8 cellular contexts compared by ENCODE assay signal in genomic region chr15:40323239-40323952, GRCh38. TPM values are rescaled to one million over a fixed set of nuclear protein-coding genes. Genes with fewer than 3 reads are reported as not detected.
DNase-seq lines count a peak whose midpoint lies in the region; ATAC-seq and TF ChIP-seq lines count a peak whose summit lies in the region.

Gene INAFM2 (plus strand): TSS chr15:40323692. CDS start chr15:40324056, 364 bp downstream.

- H3K36me3 ChIP-seq in right atrium auricular region: no peaks in the 10 kb centered on the region
- H3K36me3 ChIP-seq in uterus: no peaks in the 10 kb centered on the region

- intact Hi-C loops in uterus (cut with DNase I; ENCODE audit: low total_unique reads): no loop called here

- H3K4me3 ChIP-seq in right atrium auricular region: peak within 1 kb of the TSS; percentile 85 to 90
- peak within 1 kb of the TSS; percentile 42 to 59 for H3K4me3 ChIP-seq in uterus

- peak within 1 kb of the TSS; percentile 82 for H3K4me3 Mint-ChIP-seq in T-helper 1 cell treated with Interleukin-12 subunit alpha and Interleukin-12 subunit beta and Interleukin-4 antibody, amounts not matched to agents 30 μg/mL and 1 μg/mL, for 36 hours

- H3K4me1 Mint-ChIP-seq in T-helper 1 cell treated with Interleukin-12 subunit alpha and Interleukin-12 subunit beta and Interleukin-4 antibody, amounts not matched to agents 30 μg/mL and 1 μg/mL, for 36 hours (ENCODE audit: low read depth): peaks cover 28% of the 10 kb centered on the region

- H3K36me3 Mint-ChIP-seq in T-helper 1 cell treated with Interleukin-12 subunit alpha and Interleukin-12 subunit beta and Interleukin-4 antibody, amounts not matched to agents 30 μg/mL and 1 μg/mL, for 36 hours (ENCODE audit: low read depth): peaks cover 6% of the 10 kb centered on the region

- H3K9me3 ChIP-seq in right atrium auricular region (no peaks in the 10 kb centered on the region), uterus (no peaks in the 10 kb centered on the region)

- ATAC-seq in HG02884 (IDR thresholded peaks at IDR 0.05; ENCODE audit: unreplicated experiment): peak; percentile 81

- peak in 1 of 2 donors; percentile 46 for TF ChIP-seq POLR2A in uterus (IDR thresholded peaks at IDR 0.05)

- peak within 1 kb of the TSS; percentile 90 to 93 for H3K27ac ChIP-seq in right atrium auricular region
- H3K27ac ChIP-seq in uterus: peak within 1 kb of the TSS; percentile 70 to 82

- H3K9me3 Mint-ChIP-seq in T-helper 1 cell treated with Interleukin-12 subunit alpha and Interleukin-12 subunit beta and Interleukin-4 antibody, amounts not matched to agents 30 μg/mL and 1 μg/mL, for 36 hours: no peaks in the 10 kb centered on the region

- peak; percentile 99 for DNase-seq in GM13977 (ENCODE audit: low spot score)
- DNase-seq in NCI-H146 treated with DMSO at 0.1 percent for 48 hours (lab: John Stamatoyannopoulos, UW; ENCODE audit: unreplicated experiment): peak; percentile 83
- DNase-seq in amniotic stem cell (lab: John Stamatoyannopoulos, UW): peak; percentile 63
- peak; percentile 87 for DNase-seq in right atrium auricular region (ENCODE audit: low spot score)
- peak; percentile 88 for DNase-seq in pulmonary artery endothelial cell (ENCODE audit: low read depth, low spot score)
- DNase-seq in uterus: peak; percentile 84 to 92

- TF ChIP-seq CTCF in GM13977 (IDR thresholded peaks at IDR 0.05; ENCODE audit: extremely low read depth, insufficient read depth, missing control alignments): peak; percentile 39
- peak; percentile 48 to 75 for TF ChIP-seq CTCF in right atrium auricular region (IDR thresholded peaks at IDR 0.05)
- peak; percentile 44 to 87 (median 74) for TF ChIP-seq CTCF in uterus (IDR thresholded peaks at IDR 0.05)

- H3K27me3 Mint-ChIP-seq in T-helper 1 cell treated with Interleukin-12 subunit alpha and Interleukin-12 subunit beta and Interleukin-4 antibody, amounts not matched to agents 30 μg/mL and 1 μg/mL, for 36 hours (ENCODE audit: low read depth): peaks cover 21% of the 10 kb centered on the region

- peaks cover 0 to 54% of the 10 kb centered on the region in 2 donors for H3K4me1 ChIP-seq in right atrium auricular region
- H3K4me1 ChIP-seq in uterus: no peaks in the 10 kb centered on the region

- in situ Hi-C loops in GM13977 (cut with MboI; ENCODE audit: low pct_unique_long_range_greater_than_20kb, low sequenced_read_pairs, unreplicated experiment): no loop called here

- no peaks in the 10 kb centered on the region for H3K27me3 ChIP-seq in right atrium auricular region
- H3K27me3 ChIP-seq in uterus: no peaks in the 10 kb centered on the region

- H3K27ac Mint-ChIP-seq in T-helper 1 cell treated with Interleukin-12 subunit alpha and Interleukin-12 subunit beta and Interleukin-4 antibody, amounts not matched to agents 30 μg/mL and 1 μg/mL, for 36 hours: peak within 1 kb of the TSS; percentile 65

RNA-seq across cellular contexts. Expression of gene INAFM2, which starts in this region (rescaled TPM):
- total RNA-seq in right atrium auricular region (10 to 100 TPM; 45.5 to 48.9 TPM), pulmonary artery endothelial cell (20.6 and 28.3 TPM in 2 replicates), uterus (10 to 100 TPM in 2 of 4 donors, 1 to 10 TPM in 2; 3.2 to 68.1 (median 8.9) TPM)

Comparison
In these comparisons a context has a peak if more than half of its experiments do, and no peak if none do; other contexts are left out.
1. Peak in every context shown above with its lines: DNase-seq, ATAC-seq, H3K4me3 ChIP-seq and H3K27ac ChIP-seq.